In genomic region chr11:26700536-26701235, GRCh38 we compare ENCODE assay signal across 19 cellular contexts. TPM values are rescaled to one million over a fixed set of nuclear protein-coding genes. Genes with fewer than 3 reads are reported as not detected.
"Had no signal": no experiment of that assay in that cellular context is flagged by ENCODE, and none has a peak within 500 bp of the region (broad histone marks: within the 10 kb centered on the region; RNA-seq: fewer than 3 reads in every experiment).

No MANE protein-coding gene starts in this region.

- H3K27me3 ChIP-seq: heart left ventricle, right lobe of liver, upper lobe of right lung had no signal

- H3K9me3 ChIP-seq: heart left ventricle, psoas muscle, right lobe of liver, upper lobe of right lung had no signal

- H3K27ac ChIP-seq: heart left ventricle, psoas muscle, right lobe of liver, upper lobe of right lung, WERI-Rb-1 had no signal

- H3K27ac Mint-ChIP-seq: activated CD4-positive, alpha-beta memory T cell treated with anti-CD3 and anti-CD28 coated beads, Interleukin-2, amount 10 ng/mL, durations not matched to agents 7 days and 5 days; activated T-cell treated with anti-CD3 and anti-CD28 coated beads, Interleukin-2, amount 50 U/mL, for 24 hours; dendritic cell treated with granulocyte-macrophage colony-stimulating factor and Interleukin-4, amounts not matched to agents 40 ng/mL and 50 ng/mL, for 4 days; immature natural killer cell; mesothelial cell of epicardium had no signal

- FAIRE-seq: astrocyte, bronchial epithelial cell, frontal cortex had no signal

- H3K27me3 Mint-ChIP-seq: activated CD4-positive, alpha-beta memory T cell treated with anti-CD3 and anti-CD28 coated beads, Interleukin-2, amount 10 ng/mL, durations not matched to agents 7 days and 5 days; activated T-cell treated with anti-CD3 and anti-CD28 coated beads, Interleukin-2, amount 50 U/mL, for 24 hours; dendritic cell treated with granulocyte-macrophage colony-stimulating factor and Interleukin-4, amounts not matched to agents 40 ng/mL and 50 ng/mL, for 4 days had no signal

- H3K36me3 Mint-ChIP-seq: immature natural killer cell, mesothelial cell of epicardium had no signal

- H3K4me1 Mint-ChIP-seq: activated CD4-positive, alpha-beta memory T cell treated with anti-CD3 and anti-CD28 coated beads, Interleukin-2, amount 10 ng/mL, durations not matched to agents 7 days and 5 days; immature natural killer cell had no signal

- H3K4me3 Mint-ChIP-seq: activated CD4-positive, alpha-beta memory T cell treated with anti-CD3 and anti-CD28 coated beads, Interleukin-2, amount 10 ng/mL, durations not matched to agents 7 days and 5 days; activated T-cell treated with anti-CD3 and anti-CD28 coated beads, Interleukin-2, amount 50 U/mL, for 24 hours; dendritic cell treated with granulocyte-macrophage colony-stimulating factor and Interleukin-4, amounts not matched to agents 40 ng/mL and 50 ng/mL, for 4 days; immature natural killer cell; mesothelial cell of epicardium had no signal

- H3K4me3 ChIP-seq: heart left ventricle, psoas muscle, right lobe of liver, upper lobe of right lung had no signal

- H3K9me3 Mint-ChIP-seq: activated CD4-positive, alpha-beta memory T cell treated with anti-CD3 and anti-CD28 coated beads, Interleukin-2, amount 10 ng/mL, durations not matched to agents 7 days and 5 days; activated T-cell treated with anti-CD3 and anti-CD28 coated beads, Interleukin-2, amount 50 U/mL, for 24 hours; dendritic cell treated with granulocyte-macrophage colony-stimulating factor and Interleukin-4, amounts not matched to agents 40 ng/mL and 50 ng/mL, for 4 days had no signal

- ATAC-seq: heart left ventricle; psoas muscle; right lobe of liver; stimulated activated naive CD8-positive, alpha-beta T cell treated with anti-CD3 and anti-CD28 coated beads, Interleukin-15, Interleukin-2, amounts not matched to agents 100 U/mL and 50 U/mL, for 24 hours; upper lobe of right lung had no signal

- H3K4me1 ChIP-seq: heart left ventricle, psoas muscle, right lobe of liver, upper lobe of right lung had no signal

- H3K36me3 ChIP-seq: heart left ventricle, right lobe of liver, upper lobe of right lung, WERI-Rb-1 had no signal

- DNase-seq: activated CD4-positive, alpha-beta memory T cell treated with anti-CD3 and anti-CD28 coated beads, Interleukin-2, amount 10 ng/mL, durations not matched to agents 7 days and 5 days; activated CD4-positive, alpha-beta T cell treated with anti-CD3 and anti-CD28 coated beads for 4 hours; activated naive CD4-positive, alpha-beta T cell treated with anti-CD3 and anti-CD28 coated beads, Interleukin-2, amount 50 U/mL, for 16 hours; activated T-cell treated with anti-CD3 and anti-CD28 coated beads, Interleukin-2, amount 50 U/mL, for 24 hours; effector memory CD4-positive, alpha-beta T cell; heart left ventricle; immature natural killer cell; psoas muscle; right lobe of liver; stimulated activated naive CD8-positive, alpha-beta T cell treated with anti-CD3 and anti-CD28 coated beads, Interleukin-15, Interleukin-2, amounts not matched to agents 100 U/mL and 50 U/mL, for 24 hours; upper lobe of right lung; WERI-Rb-1 had no signal

RNA-seq across cellular contexts. Expression of gene SLC5A12, which starts 21.2 kb away (rescaled TPM):
- polyA plus RNA-seq: adipose tissue, heart left ventricle, immature natural killer cell, neural cell had no signal
